Comparison of ENCODE assay signal across 1 cellular context in genomic region chr15:101625980-101626379, GRCh38.
TF ChIP-seq lines count a peak whose summit lies in the region.

No MANE protein-coding gene starts in this region.

TF ChIP-seq in HepG2, 621 proteins besides CTCF, POLR2A, EP300 and RAD21:
- TF ChIP-seq GTF3A (CRISPR knock-in tag; conservative IDR thresholded peaks at IDR 0.05) (no peak), ZNF713 (CRISPR knock-in tag; IDR thresholded peaks at IDR 0.05) (no peak), FOXO1 (CRISPR knock-in tag; IDR thresholded peaks at IDR 0.05) (no peak), TBP (CRISPR knock-in tag; IDR thresholded peaks at IDR 0.05) (no peak), SYNCRIP (IDR thresholded peaks at IDR 0.05; ENCODE audit: insufficient read depth, low read depth, low read length) (no peak), KDM2A (CRISPR knock-in tag; IDR thresholded peaks at IDR 0.05; ENCODE audit: borderline replicate concordance, low read depth) (no peak), HMG20A (CRISPR knock-in tag; IDR thresholded peaks at IDR 0.05; ENCODE audit: borderline replicate concordance) (no peak), HNF4A (CRISPR knock-in tag; IDR thresholded peaks at IDR 0.05) (no peak), E2F5 (CRISPR knock-in tag; conservative IDR thresholded peaks at IDR 0.05) (no peak), ARID3A (IDR thresholded peaks at IDR 0.05; ENCODE audit: low read depth, low read length) (no peak), HNRNPH1 (optimal IDR thresholded peaks at IDR 0.05; ENCODE audit: low read depth, low read length) (no peak), CERS6 (CRISPR knock-in tag; IDR thresholded peaks at IDR 0.05) (no peak), ZSCAN21 (CRISPR knock-in tag; IDR thresholded peaks at IDR 0.05; ENCODE audit: borderline replicate concordance) (no peak)
